In genomic region chr2:213834331-213834730, GRCh38 we compare ENCODE assay signal across 18 cellular contexts.
DNase-seq lines count a peak whose midpoint lies in the region; ATAC-seq and TF ChIP-seq lines count a peak whose summit lies in the region.
"Had no signal": no experiment of that assay in that cellular context is flagged by ENCODE, and none has a peak within 500 bp of the region (broad histone marks: within the 10 kb centered on the region; RNA-seq: fewer than 3 reads in every experiment).

No MANE protein-coding gene starts in this region.

- BruUV-seq in IMR-90 (replicated peaks; lab: Mats Ljungman, UMichigan) (no TSS peak), OCI-LY7 (replicated peaks; lab: Mats Ljungman, UMichigan) (no TSS peak)

- H3K27ac ChIP-seq in IMR-90 (ENCODE audit: insufficient read depth, low read length) (peak overlapping the region; percentile 82; the same call in 1 of the 2 replicates), OCI-LY7 (ENCODE audit: low read depth, low read length, poor library complexity, severe bottlenecking) (no peak overlapping the region)
- H3K27ac ChIP-seq: right atrium auricular region, transverse colon had no signal

- no peaks in the 10 kb centered on the region for H4K20me1 ChIP-seq in IMR-90 (ENCODE audit: insufficient read depth, low read length)
- no peaks in the 10 kb centered on the region for H4K20me1 ChIP-seq in OCI-LY7 (ENCODE audit: insufficient read depth, low read length)

- dilution Hi-C loops in IMR-90 (cut with HindIII; ENCODE audit: low sequenced_read_pairs, unreplicated experiment) = no loop called here

- peak; percentile 66 for DNase-seq in AG08395 (ENCODE audit: low spot score)
- peak; percentile 88 for DNase-seq in IMR-90
- peak; percentile 68 for DNase-seq in dedifferentiated amniotic fluid mesenchymal stem cell (ENCODE audit: extremely low spot score)
- DNase-seq in nephron progenitor cell = no peak
- DNase-seq in NAMALWA (ENCODE audit: low spot score) = no peak
- no peak for DNase-seq in OCI-LY7 (ENCODE audit: low spot score)
- no peak for DNase-seq in NOMO-1 (lab: John Stamatoyannopoulos, UW; ENCODE audit: unreplicated experiment in 2 of 2)
- DNase-seq: activated CD4-positive, alpha-beta memory T cell treated with anti-CD3 and anti-CD28 coated beads, Interleukin-2, amount 10 ng/mL, durations not matched to agents 7 days and 5 days; activated naive CD4-positive, alpha-beta T cell treated with anti-CD3 and anti-CD28 coated beads, Interleukin-2, amount 10 ng/mL, durations not matched to agents 7 days and 5 days; C1 segment of cervical spinal cord; dermis blood vessel endothelial cell; NCI-H2029; T-cell; transverse colon had no signal

- H3K79me1 ChIP-seq in IMR-90 (ENCODE audit: low read depth in 1 of 2, low read length in 2 of 2) = no peaks in the 10 kb centered on the region

- ATAC-seq in IMR-90 (ENCODE audit: low read depth) = peak; percentile 94
- ATAC-seq in GM21515 (IDR thresholded peaks at IDR 0.05; ENCODE audit: unreplicated experiment) = no peak
- ATAC-seq: GM23338, K562, T-cell had no signal

- CTCF ChIA-PET in IMR-90 (lab: Yijun Ruan, JAX) (no interaction called here), OCI-LY7 (lab: Charles Lee; ENCODE audit: unreplicated experiment) (no interaction called here)

- H2BK120ac ChIP-seq in IMR-90 (ENCODE audit: low read depth, low read length) = no peak overlapping the region

- H2BK5ac ChIP-seq in IMR-90 (ENCODE audit: low read depth, low read length, poor library complexity, severe bottlenecking) = peak overlapping the region; percentile 86

- no peaks in the 10 kb centered on the region for H3K79me2 ChIP-seq in OCI-LY7 (ENCODE audit: insufficient read depth, low read depth, low read length)

- no peaks in the 10 kb centered on the region for H3K9me1 ChIP-seq in IMR-90 (ENCODE audit: insufficient read depth, low read length)

- in situ Hi-C loops in IMR-90 (cut with MboI; ENCODE audit: low sequenced_read_pairs) = no loop called here

- TF ChIP-seq CTCF in IMR-90 (conservative IDR thresholded peaks at IDR 0.05; ENCODE audit: low read depth, low read length) (no peak), nephron progenitor cell (IDR thresholded peaks at IDR 0.05) (no peak), OCI-LY7 (conservative IDR thresholded peaks at IDR 0.05; ENCODE audit: low read length) (no peak)

- H4K8ac ChIP-seq in IMR-90 (ENCODE audit: low read depth in 2 of 2, low read length in 2 of 2) = peak overlapping the region in 1 of 2 experiments; percentile 78; a peak in 2 of 4 replicates

- no peaks in the 10 kb centered on the region for H3K9me3 Mint-ChIP-seq in nephron progenitor cell
- H3K9me3 Mint-ChIP-seq: activated naive CD4-positive, alpha-beta T cell treated with anti-CD3 and anti-CD28 coated beads, Interleukin-2, amount 10 ng/mL, durations not matched to agents 7 days and 5 days had no signal

- H3K4me3 ChIP-seq in IMR-90 (ENCODE audit: insufficient read depth, low read depth, low read length) (no peak overlapping the region), OCI-LY7 (ENCODE audit: low read depth, low read length, poor library complexity, severe bottlenecking) (no peak overlapping the region)
- H3K4me3 ChIP-seq: GM23338, K562, right atrium auricular region, transverse colon had no signal

- no peak overlapping the region for H3K14ac ChIP-seq in IMR-90 (replicated peaks; ENCODE audit: low read depth, low read length)

- no peak overlapping the region; the same call in 1 of the 2 replicates for H3K56ac ChIP-seq in IMR-90 (ENCODE audit: extremely low read depth, insufficient read depth, low read length)

- intact Hi-C loops in IMR-90 (cut with micrococcal nuclease) (no loop called here), OCI-LY7 (cut with micrococcal nuclease; ENCODE audit: unreplicated experiment) (no loop called here)

- no peak overlapping the region for H2AK5ac ChIP-seq in IMR-90 (ENCODE audit: low read depth, low read length)

- H3K4me3 Mint-ChIP-seq in nephron progenitor cell = no peak overlapping the region
- H3K4me3 Mint-ChIP-seq: activated CD4-positive, alpha-beta memory T cell treated with anti-CD3 and anti-CD28 coated beads, Interleukin-2, amount 10 ng/mL, durations not matched to agents 7 days and 5 days; activated naive CD4-positive, alpha-beta T cell treated with anti-CD3 and anti-CD28 coated beads, Interleukin-2, amount 10 ng/mL, durations not matched to agents 7 days and 5 days; GM23338; T-cell had no signal

- H2AK9ac ChIP-seq in IMR-90 (replicated peaks; ENCODE audit: low read depth, low read length, poor library complexity) = no peak overlapping the region

- no peaks in the 10 kb centered on the region for H3K4me1 Mint-ChIP-seq in nephron progenitor cell
- H3K4me1 Mint-ChIP-seq: activated CD4-positive, alpha-beta memory T cell treated with anti-CD3 and anti-CD28 coated beads, Interleukin-2, amount 10 ng/mL, durations not matched to agents 7 days and 5 days; activated naive CD4-positive, alpha-beta T cell treated with anti-CD3 and anti-CD28 coated beads, Interleukin-2, amount 10 ng/mL, durations not matched to agents 7 days and 5 days; GM23338; T-cell had no signal

- no peak overlapping the region for H4K91ac ChIP-seq in IMR-90 (ENCODE audit: insufficient read depth, low read depth, low read length)

- TF ChIP-seq RAD21 in IMR-90 (IDR thresholded peaks at IDR 0.05; ENCODE audit: low read length) = no peak

- H3K18ac ChIP-seq in IMR-90 (ENCODE audit: low read depth, low read length) = peak overlapping the region; percentile 64; the same call in 1 of the 2 replicates

- H3K9me3 ChIP-seq in IMR-90 (ENCODE audit: control insufficient read depth, insufficient read depth, low read length) (no peaks in the 10 kb centered on the region), OCI-LY7 (ENCODE audit: low read length) (no peaks in the 10 kb centered on the region)
- H3K9me3 ChIP-seq: right atrium auricular region, transverse colon had no signal

- no peaks in the 10 kb centered on the region for H3K27me3 Mint-ChIP-seq in nephron progenitor cell (ENCODE audit: low read depth, poor library complexity)
- H3K27me3 Mint-ChIP-seq: activated CD4-positive, alpha-beta memory T cell treated with anti-CD3 and anti-CD28 coated beads, Interleukin-2, amount 10 ng/mL, durations not matched to agents 7 days and 5 days; activated naive CD4-positive, alpha-beta T cell treated with anti-CD3 and anti-CD28 coated beads, Interleukin-2, amount 10 ng/mL, durations not matched to agents 7 days and 5 days had no signal

- H3K36me3 ChIP-seq in IMR-90 (ENCODE audit: control insufficient read depth, insufficient read depth, low read length) (no peaks in the 10 kb centered on the region), OCI-LY7 (ENCODE audit: insufficient read depth, low read length) (no peaks in the 10 kb centered on the region)
- H3K36me3 ChIP-seq: right atrium auricular region, transverse colon had no signal

- no peak for TF ChIP-seq POLR2A in IMR-90 (IDR thresholded peaks at IDR 0.05; ENCODE audit: low read depth, low read length)

- H3K36me3 Mint-ChIP-seq in nephron progenitor cell (ENCODE audit: low read depth) = no peaks in the 10 kb centered on the region
- H3K36me3 Mint-ChIP-seq: activated naive CD4-positive, alpha-beta T cell treated with anti-CD3 and anti-CD28 coated beads, Interleukin-2, amount 10 ng/mL, durations not matched to agents 7 days and 5 days; T-cell had no signal

- no peak overlapping the region for H2BK20ac ChIP-seq in IMR-90 (ENCODE audit: low read depth, low read length)

- no peak overlapping the region for H2BK15ac ChIP-seq in IMR-90 (ENCODE audit: low read depth, low read length)

- 0 out of 2 replicates have a peak overlapping the region, but pooled peaks have one; percentile 67 for H4K5ac ChIP-seq in IMR-90 (ENCODE audit: low read depth, low read length)

- POLR2A ChIA-PET in IMR-90 (lab: Charles Lee; ENCODE audit: unreplicated experiment) = no interaction called here
- POLR2A ChIA-PET in OCI-LY7 (lab: Charles Lee) = interaction anchor here (0.7 kb wide), 1 partner anchor 121 kb away, joined by 3 read pairs; no protein-coding TSS in a partner anchor

- H3K9ac ChIP-seq in IMR-90 (ENCODE audit: low read depth, low read length) = no peak overlapping the region

- H2AFZ ChIP-seq in IMR-90 (replicated peaks; ENCODE audit: low read length, poor library complexity) (no peak overlapping the region), OCI-LY7 (ENCODE audit: low read length) (no peak overlapping the region)
- H2AFZ ChIP-seq: GM23338 had no signal

- no peak overlapping the region for H3K4ac ChIP-seq in IMR-90 (ENCODE audit: low read depth, low read length)

- H3K27ac Mint-ChIP-seq in nephron progenitor cell = peak overlapping the region; percentile 36
- H3K27ac Mint-ChIP-seq: activated CD4-positive, alpha-beta memory T cell treated with anti-CD3 and anti-CD28 coated beads, Interleukin-2, amount 10 ng/mL, durations not matched to agents 7 days and 5 days; activated naive CD4-positive, alpha-beta T cell treated with anti-CD3 and anti-CD28 coated beads, Interleukin-2, amount 10 ng/mL, durations not matched to agents 7 days and 5 days; GM23338; T-cell had no signal

- no peaks in the 10 kb centered on the region for H3K27me3 ChIP-seq in IMR-90 (ENCODE audit: control insufficient read depth, insufficient read depth, low read length)
- H3K27me3 ChIP-seq: right atrium auricular region, transverse colon had no signal

- H3K9me2 ChIP-seq in OCI-LY7 (ENCODE audit: insufficient read depth, low read length) = no peaks in the 10 kb centered on the region

- peaks cover 4% of the 10 kb centered on the region for H3K4me1 ChIP-seq in IMR-90 (ENCODE audit: control insufficient read depth, insufficient read depth, low read length)
- no peaks in the 10 kb centered on the region for H3K4me1 ChIP-seq in OCI-LY7 (ENCODE audit: insufficient read depth, low read length, poor library complexity, severe bottlenecking)
- H3K4me1 ChIP-seq: right atrium auricular region, transverse colon had no signal

- no peak overlapping the region for H3K23ac ChIP-seq in IMR-90 (ENCODE audit: low read depth, low read length)

- H3K4me2 ChIP-seq in IMR-90 (ENCODE audit: low read depth, low read length) (peak overlapping the region; percentile 71; the same call in 1 of the 2 replicates), OCI-LY7 (ENCODE audit: low read length) (no peak overlapping the region)
- H3K4me2 ChIP-seq: GM23338 had no signal

TF ChIP-seq in IMR-90, 13 proteins besides CTCF, POLR2A, EP300 and RAD21 (continues in another document):
- no peak for TF ChIP-seq USF2 (IDR thresholded peaks at IDR 0.05; ENCODE audit: low read depth, low read length)

Comparison
In these comparisons a context has a peak if more than half of its experiments do, and no peak if none do; other contexts are left out.
1. DNase-seq: peak in AG08395 (single experiment), IMR-90 (single experiment) and dedifferentiated amniotic fluid mesenchymal stem cell (single experiment); none in nephron progenitor cell (single experiment), NAMALWA (single experiment), OCI-LY7 (single experiment) and NOMO-1 (0 of 2).